Comparison of ENCODE assay signal across 1 cellular context in the genomic region with DNA sequence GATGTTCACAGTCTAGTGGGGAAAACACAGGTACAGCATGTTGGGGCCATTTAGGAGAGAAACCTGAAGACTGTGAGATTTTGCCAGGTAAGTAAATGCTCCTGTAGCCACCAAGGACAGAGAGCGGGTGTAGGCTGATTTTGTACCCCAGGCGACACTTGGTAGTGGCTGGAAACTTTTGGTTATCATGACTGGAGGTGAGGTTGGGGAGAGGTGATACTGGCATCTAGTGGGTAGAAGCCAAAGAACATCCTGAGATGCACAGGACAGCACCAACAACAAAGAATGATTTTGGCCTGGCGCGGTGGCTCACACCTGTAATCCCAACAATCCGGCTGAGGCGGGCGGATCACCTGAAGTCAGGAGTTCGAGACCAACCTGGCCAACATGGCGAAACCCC.
TF ChIP-seq lines count a peak whose summit lies in the region.

No MANE protein-coding gene starts in this region.

TF ChIP-seq in H1, 55 proteins besides CTCF, POLR2A, EP300 and RAD21:
- TF ChIP-seq HDAC2 (IDR thresholded peaks at IDR 0.05; ENCODE audit: borderline replicate concordance in 1 of 2, low read depth in 2 of 2, low read length in 2 of 2): no peak
- no peak for TF ChIP-seq TAF1 (IDR thresholded peaks at IDR 0.05; ENCODE audit: low read depth, low read length)
- TF ChIP-seq SP1 (IDR thresholded peaks at IDR 0.05; ENCODE audit: low read depth, low read length): no peak
- no peak for TF ChIP-seq POLR2AphosphoS5 (IDR thresholded peaks at IDR 0.05; ENCODE audit: low read depth, low read length)
- TF ChIP-seq CHD1 (IDR thresholded peaks at IDR 0.05; ENCODE audit: low read depth, low read length): no peak
- no peak for TF ChIP-seq TAF7 (optimal IDR thresholded peaks at IDR 0.05; ENCODE audit: borderline replicate concordance, low read depth, low read length)
- TF ChIP-seq PHF8 (conservative IDR thresholded peaks at IDR 0.05; ENCODE audit: low read depth, low read length): no peak
- no peak for TF ChIP-seq KDM4A (IDR thresholded peaks at IDR 0.05; ENCODE audit: low read depth, low read length, severe bottlenecking)
- no peak for TF ChIP-seq ASH2L (IDR thresholded peaks at IDR 0.05; ENCODE audit: low read length)
- TF ChIP-seq, protein P1, sequence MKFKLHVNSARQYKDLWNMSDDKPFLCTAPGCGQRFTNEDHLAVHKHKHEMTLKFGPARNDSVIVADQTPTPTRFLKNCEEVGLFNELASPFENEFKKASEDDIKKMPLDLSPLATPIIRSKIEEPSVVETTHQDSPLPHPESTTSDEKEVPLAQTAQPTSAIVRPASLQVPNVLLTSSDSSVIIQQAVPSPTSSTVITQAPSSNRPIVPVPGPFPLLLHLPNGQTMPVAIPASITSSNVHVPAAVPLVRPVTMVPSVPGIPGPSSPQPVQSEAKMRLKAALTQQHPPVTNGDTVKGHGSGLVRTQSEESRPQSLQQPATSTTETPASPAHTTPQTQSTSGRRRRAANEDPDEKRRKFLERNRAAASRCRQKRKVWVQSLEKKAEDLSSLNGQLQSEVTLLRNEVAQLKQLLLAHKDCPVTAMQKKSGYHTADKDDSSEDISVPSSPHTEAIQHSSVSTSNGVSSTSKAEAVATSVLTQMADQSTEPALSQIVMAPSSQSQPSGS (IDR thresholded peaks at IDR 0.05; ENCODE audit: low read length): no peak
- no peak for TF ChIP-seq GTF2F1 (IDR thresholded peaks at IDR 0.05; ENCODE audit: borderline replicate concordance, low read depth, low read length)
- no peak for TF ChIP-seq KDM1A (IDR thresholded peaks at IDR 0.05; ENCODE audit: borderline replicate concordance, low read length)
- no peak for TF ChIP-seq SUZ12 (IDR thresholded peaks at IDR 0.05; ENCODE audit: low read length)
- TF ChIP-seq BRCA1 (IDR thresholded peaks at IDR 0.05; ENCODE audit: low read depth, low read length): no peak
TF ChIP-seq in H1: peak in this region for 0.
